Comparison of ENCODE assay signal across 8 cellular contexts in the genomic region with DNA sequence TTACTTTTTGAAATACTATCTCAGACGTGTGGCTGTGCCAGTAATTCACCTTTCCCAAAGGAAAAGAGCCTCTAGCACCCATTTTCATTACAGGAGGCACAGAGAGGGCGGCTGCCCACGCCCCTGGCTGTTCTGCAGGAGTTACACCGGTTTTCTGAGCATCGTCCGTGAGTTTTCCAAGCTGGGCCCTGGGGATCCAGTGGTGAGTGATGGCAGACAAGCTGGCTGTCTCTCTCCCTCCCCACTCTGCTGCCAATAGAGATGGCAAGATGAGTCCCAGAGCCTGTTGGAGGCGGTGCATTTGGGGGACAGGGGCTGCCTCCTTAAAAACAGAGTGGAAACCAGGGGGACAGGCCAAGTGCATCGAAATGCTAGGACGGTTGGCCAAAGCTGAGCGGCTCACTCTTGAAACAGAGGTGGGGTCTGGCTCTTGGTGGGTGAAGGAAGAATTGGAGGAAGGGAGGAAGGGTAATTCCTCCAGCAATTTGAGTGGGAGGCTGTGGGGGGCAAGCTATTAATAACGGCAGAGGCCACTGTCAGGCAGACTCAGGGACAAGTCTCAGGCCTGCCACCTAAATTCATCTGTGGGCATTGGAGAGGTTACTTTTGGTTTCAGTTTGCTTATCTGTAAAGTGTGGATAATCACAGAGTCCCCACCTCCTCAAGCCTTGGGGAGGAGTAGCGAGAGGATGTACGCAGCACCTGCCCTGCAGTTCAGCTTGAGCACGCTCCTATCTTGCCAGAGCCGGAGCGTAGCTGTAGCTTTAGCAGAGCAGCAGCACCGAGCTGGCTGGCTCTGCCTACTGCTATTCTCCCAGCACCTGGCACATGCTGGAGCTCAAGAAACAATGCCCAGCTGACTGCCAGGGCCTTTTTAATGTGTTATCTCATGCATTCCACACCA. TPM values are rescaled to one million over a fixed set of nuclear protein-coding genes. Genes with fewer than 3 reads are reported as not detected.
A peak's percentile ranks its signal among the peaks of the same experiment; 100 is the strongest.
DNase-seq lines count a peak whose midpoint lies in the region; ATAC-seq, FAIRE-seq and TF ChIP-seq lines count a peak whose summit lies in the region.

No MANE protein-coding gene starts in this region.

- peak; percentile 59 for ATAC-seq in GM21576 (IDR thresholded peaks at IDR 0.05; ENCODE audit: unreplicated experiment)
- ATAC-seq in left colon = peak; percentile 48

- DNase-seq in GM12891 (ENCODE audit: insufficient read length, low spot score) = peak; percentile 39
- DNase-seq in NAMALWA (ENCODE audit: low spot score) = peak; percentile 58
- peak; percentile 33 for DNase-seq in activated T-cell treated with anti-CD3 and anti-CD28 coated beads for 24 hours (ENCODE audit: low read depth)
- peak; percentile 62 to 77 for DNase-seq in left colon
- DNase-seq in superior temporal gyrus (ENCODE audit: extremely low spot score) = peak; percentile 45
- DNase-seq in AG08396 (ENCODE audit: low spot score) = no peak
- DNase-seq in NCI-H526 treated with DMSO at 0.1 percent for 48 hours (lab: John Stamatoyannopoulos, UW) = no peak

- intact Hi-C loops in left colon (cut with DNase I, micrococcal nuclease) = loop anchor here in 1 of 2 donors (5.0 to 10.0 kb wide), 2 partner anchors 64 to 447 kb away; no protein-coding TSS in a partner anchor

- FAIRE-seq in GM12891 (lab: Jason Lieb, UNC) = peak; percentile 99

- peak; percentile 54; the same call in 1 of the 2 replicates for TF ChIP-seq POLR2A in GM12891 (IDR thresholded peaks at IDR 0.05; ENCODE audit: low read depth, low read length)

TF ChIP-seq in GM12891, 5 proteins besides CTCF, POLR2A, EP300 and RAD21:
- TF ChIP-seq PAX5 (IDR thresholded peaks at IDR 0.05; ENCODE audit: insufficient read depth, low read length, severe bottlenecking) (no peak), TAF1 (IDR thresholded peaks at IDR 0.05; ENCODE audit: low read depth, low read length) (no peak), SPI1 (IDR thresholded peaks at IDR 0.05; ENCODE audit: low read depth, low read length) (no peak), POLR2AphosphoS5 (IDR thresholded peaks at IDR 0.05; ENCODE audit: low read depth, low read length) (no peak), POU2F2 (IDR thresholded peaks at IDR 0.05; ENCODE audit: low read depth, low read length) (no peak)

RNA-seq across cellular contexts. Expression of a gene that starts 7.5 kb away (rescaled TPM):
- 0.01 TPM for polyA plus RNA-seq in GM12891 (2012; ENCODE audit: low read depth, missing spikeins)
- 10 to 100 TPM; 11.6 to 48.3 TPM for total RNA-seq in left colon

Comparison
In these comparisons a context has a peak if more than half of its experiments do, and no peak if none do; other contexts are left out.
1. DNase-seq: peak in GM12891 (single experiment), NAMALWA (single experiment), activated T-cell treated with anti-CD3 and anti-CD28 coated beads for 24 hours (single experiment), left colon (2 of 2) and superior temporal gyrus (single experiment); none in AG08396 (single experiment) and NCI-H526 treated with DMSO at 0.1 percent for 48 hours (single experiment).